2 cellular contexts compared by ENCODE assay signal in the genomic region with DNA sequence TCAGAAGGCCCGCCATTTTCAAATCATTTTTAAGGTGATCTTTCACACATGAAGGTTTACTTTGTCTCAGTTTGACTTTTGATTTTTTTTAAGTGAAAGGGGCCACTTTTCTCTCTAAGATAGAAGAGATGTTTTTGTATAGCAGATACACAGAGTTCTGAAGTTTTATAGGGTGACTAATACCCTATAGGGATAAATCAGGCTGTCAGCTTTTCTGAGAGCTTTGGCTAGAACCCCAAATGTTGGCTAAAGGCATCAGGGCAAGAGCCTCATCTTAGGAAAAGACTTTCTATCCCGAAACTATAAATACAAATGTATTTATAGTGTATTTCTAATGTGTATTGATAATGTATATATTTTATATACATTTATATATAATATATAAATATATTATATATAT.
TF ChIP-seq lines count a peak whose summit lies in the region.

No MANE protein-coding gene starts in this region.

TF ChIP-seq in SK-N-SH, 30 proteins besides CTCF, POLR2A, EP300 and RAD21:
- TF ChIP-seq JUND (IDR thresholded peaks at IDR 0.05) (0 out of 2 replicates have a peak, but pooled peaks have one; percentile 11), USF1 (IDR thresholded peaks at IDR 0.05; ENCODE audit: borderline replicate concordance, low read depth) (no peak), CHD2 (IDR thresholded peaks at IDR 0.05; ENCODE audit: low read length, partially characterized antibody) (no peak), SMC3 (IDR thresholded peaks at IDR 0.05; ENCODE audit: low read depth, low read length) (no peak), FOXJ3 (CRISPR knock-in tag; IDR thresholded peaks at IDR 0.05) (no peak), NRF1 (IDR thresholded peaks at IDR 0.05; ENCODE audit: low read depth, low read length) (no peak), MXI1 (IDR thresholded peaks at IDR 0.05; ENCODE audit: low read depth, low read length) (no peak), TEAD4 (IDR thresholded peaks at IDR 0.05; ENCODE audit: borderline replicate concordance, insufficient read depth) (no peak), ELF1 (IDR thresholded peaks at IDR 0.05) (no peak)
- TF ChIP-seq, protein P1, sequence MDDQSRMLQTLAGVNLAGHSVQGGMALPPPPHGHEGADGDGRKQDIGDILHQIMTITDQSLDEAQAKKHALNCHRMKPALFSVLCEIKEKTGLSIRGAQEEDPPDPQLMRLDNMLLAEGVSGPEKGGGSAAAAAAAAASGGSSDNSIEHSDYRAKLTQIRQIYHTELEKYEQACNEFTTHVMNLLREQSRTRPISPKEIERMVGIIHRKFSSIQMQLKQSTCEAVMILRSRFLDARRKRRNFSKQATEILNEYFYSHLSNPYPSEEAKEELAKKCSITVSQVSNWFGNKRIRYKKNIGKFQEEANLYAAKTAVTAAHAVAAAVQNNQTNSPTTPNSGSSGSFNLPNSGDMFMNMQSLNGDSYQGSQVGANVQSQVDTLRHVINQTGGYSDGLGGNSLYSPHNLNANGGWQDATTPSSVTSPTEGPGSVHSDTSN (IDR thresholded peaks at IDR 0.05), result peak; percentile 45

TF ChIP-seq in SK-N-SH treated with all-trans-retinoic acid at 6 μM for 48 hours, 23 proteins besides CTCF, POLR2A, EP300 and RAD21:
- TF ChIP-seq ZNF8 (CRISPR knock-in tag; IDR thresholded peaks at IDR 0.05) (no peak), TSHZ2 (CRISPR knock-in tag; IDR thresholded peaks at IDR 0.05) (no peak), ISL1 (CRISPR knock-in tag; IDR thresholded peaks at IDR 0.05) (no peak), ZNF565 (CRISPR knock-in tag; conservative IDR thresholded peaks at IDR 0.05; ENCODE audit: low read depth) (no peak), GLIS3 (CRISPR knock-in tag; IDR thresholded peaks at IDR 0.05) (no peak), ZFP30 (CRISPR knock-in tag; IDR thresholded peaks at IDR 0.05) (no peak), PATZ1 (CRISPR knock-in tag; IDR thresholded peaks at IDR 0.05; ENCODE audit: borderline replicate concordance) (no peak), TOX (CRISPR knock-in tag; IDR thresholded peaks at IDR 0.05; ENCODE audit: borderline replicate concordance) (no peak), BACH2 (CRISPR knock-in tag; IDR thresholded peaks at IDR 0.05; ENCODE audit: borderline replicate concordance) (no peak)
- TF ChIP-seq, protein P2, sequence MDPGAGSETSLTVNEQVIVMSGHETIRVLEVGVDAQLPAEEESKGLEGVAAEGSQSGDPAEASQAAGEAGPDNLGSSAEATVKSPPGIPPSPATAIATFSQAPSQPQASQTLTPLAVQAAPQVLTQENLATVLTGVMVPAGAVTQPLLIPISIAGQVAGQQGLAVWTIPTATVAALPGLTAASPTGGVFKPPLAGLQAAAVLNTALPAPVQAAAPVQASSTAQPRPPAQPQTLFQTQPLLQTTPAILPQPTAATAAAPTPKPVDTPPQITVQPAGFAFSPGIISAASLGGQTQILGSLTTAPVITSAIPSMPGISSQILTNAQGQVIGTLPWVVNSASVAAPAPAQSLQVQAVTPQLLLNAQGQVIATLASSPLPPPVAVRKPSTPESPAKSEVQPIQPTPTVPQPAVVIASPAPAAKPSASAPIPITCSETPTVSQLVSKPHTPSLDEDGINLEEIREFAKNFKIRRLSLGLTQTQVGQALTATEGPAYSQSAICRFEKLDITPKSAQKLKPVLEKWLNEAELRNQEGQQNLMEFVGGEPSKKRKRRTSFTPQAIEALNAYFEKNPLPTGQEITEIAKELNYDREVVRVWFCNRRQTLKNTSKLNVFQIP (CRISPR knock-in tag; IDR thresholded peaks at IDR 0.05; ENCODE audit: borderline replicate concordance, low read depth), result no peak
- TF ChIP-seq, protein P3, sequence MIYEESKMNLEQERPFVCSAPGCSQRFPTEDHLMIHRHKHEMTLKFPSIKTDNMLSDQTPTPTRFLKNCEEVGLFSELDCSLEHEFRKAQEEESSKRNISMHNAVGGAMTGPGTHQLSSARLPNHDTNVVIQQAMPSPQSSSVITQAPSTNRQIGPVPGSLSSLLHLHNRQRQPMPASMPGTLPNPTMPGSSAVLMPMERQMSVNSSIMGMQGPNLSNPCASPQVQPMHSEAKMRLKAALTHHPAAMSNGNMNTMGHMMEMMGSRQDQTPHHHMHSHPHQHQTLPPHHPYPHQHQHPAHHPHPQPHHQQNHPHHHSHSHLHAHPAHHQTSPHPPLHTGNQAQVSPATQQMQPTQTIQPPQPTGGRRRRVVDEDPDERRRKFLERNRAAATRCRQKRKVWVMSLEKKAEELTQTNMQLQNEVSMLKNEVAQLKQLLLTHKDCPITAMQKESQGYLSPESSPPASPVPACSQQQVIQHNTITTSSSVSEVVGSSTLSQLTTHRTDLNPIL (CRISPR knock-in tag; IDR thresholded peaks at IDR 0.05; ENCODE audit: low read depth), result no peak
